ENCODE assay signal across 8 cellular contexts in the genomic region with DNA sequence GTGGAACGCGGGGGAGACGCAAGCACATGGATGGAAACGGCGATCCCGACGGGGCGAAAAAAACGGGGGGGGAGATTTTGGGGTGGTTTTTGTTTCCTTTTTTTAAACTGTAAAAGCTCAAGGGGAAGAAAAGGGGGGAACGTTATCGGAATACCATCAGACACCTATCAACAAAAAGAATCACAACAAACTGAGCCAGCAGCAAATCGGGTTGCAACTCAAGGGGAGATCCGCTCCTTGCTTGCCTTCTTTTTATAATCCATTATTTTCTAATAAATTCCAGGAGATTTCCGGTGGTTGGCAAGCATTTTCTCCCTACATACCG. TPM values are rescaled to one million over a fixed set of nuclear protein-coding genes. Genes with fewer than 3 reads are reported as not detected.
DNase-seq lines count a peak whose midpoint lies in the region; ATAC-seq and TF ChIP-seq lines count a peak whose summit lies in the region.

No MANE protein-coding gene starts in this region.

- ATAC-seq in Right ventricle myocardium inferior, result no peak

- no peak for DNase-seq in left ventricle myocardium inferior
- no peak for DNase-seq in Right ventricle myocardium inferior (ENCODE audit: missing footprints)
- DNase-seq in brain microvascular endothelial cell, result no peak
- no peak for DNase-seq in mesendoderm
- no peak for DNase-seq in uterus
- no peak for DNase-seq in NCI-H187 treated with DMSO at 0.1 percent for 48 hours (lab: John Stamatoyannopoulos, UW)
- DNase-seq in stimulated activated naive CD4-positive, alpha-beta T cell treated with Interleukin-2 at 50 U/mL for 16 hours (lab: John Stamatoyannopoulos, UW), result no peak
- no peak for DNase-seq in activated CD8-positive, alpha-beta memory T cell treated with anti-CD3 and anti-CD28 coated beads, Interleukin-2, amount 50 U/mL, for 48 hours

- H3K4me1 ChIP-seq in left ventricle myocardium inferior (peaks cover 46% of the 10 kb centered on the region), mesendoderm (ENCODE audit: control insufficient read depth, low read depth, low read length) (no peaks in the 10 kb centered on the region), uterus (no peaks in the 10 kb centered on the region)

- H3K56ac ChIP-seq in mesendoderm (ENCODE audit: low read length), result peak overlapping the region; percentile 99

- no peak overlapping the region for H2BK15ac ChIP-seq in mesendoderm (replicated peaks; ENCODE audit: low read depth)

- no peak for TF ChIP-seq POLR2A in uterus (IDR thresholded peaks at IDR 0.05)

- peak overlapping the region; percentile 4 for H2BK120ac ChIP-seq in mesendoderm (ENCODE audit: low read depth, low read length)

- in situ Hi-C loops in brain microvascular endothelial cell (cut with HindIII; ENCODE audit: low pct_ligation_motif_present, low sequenced_read_pairs), result loop anchor here (10.0 kb wide), 1 partner anchor 91 kb away; no protein-coding TSS in a partner anchor

- H3K4me3 ChIP-seq in left ventricle myocardium inferior (peak overlapping the region; percentile 93), brain microvascular endothelial cell (ENCODE audit: low read depth, low read length) (peak overlapping the region; percentile 81), mesendoderm (ENCODE audit: low read length) (peak overlapping the region; percentile 94), uterus (peak overlapping the region; percentile 66)

- no peak overlapping the region for H4K5ac ChIP-seq in mesendoderm (ENCODE audit: low read length)

- peaks cover 6% of the 10 kb centered on the region for H3K79me1 ChIP-seq in mesendoderm (ENCODE audit: low read length)

- peak overlapping the region; percentile 52 for H3K18ac ChIP-seq in mesendoderm (ENCODE audit: low read length)

- TF ChIP-seq CTCF in left ventricle myocardium inferior (IDR thresholded peaks at IDR 0.05; ENCODE audit: borderline replicate concordance) (no peak), brain microvascular endothelial cell (IDR thresholded peaks at IDR 0.05; ENCODE audit: low read depth, low read length, missing control alignments) (no peak), uterus (IDR thresholded peaks at IDR 0.05) (no peak)

- H3K36me3 ChIP-seq in left ventricle myocardium inferior, result no peaks in the 10 kb centered on the region
- no peaks in the 10 kb centered on the region for H3K36me3 ChIP-seq in brain microvascular endothelial cell (replicated peaks)
- no peaks in the 10 kb centered on the region for H3K36me3 ChIP-seq in mesendoderm (ENCODE audit: control insufficient read depth, insufficient read depth, low read length)
- H3K36me3 ChIP-seq in uterus, result no peaks in the 10 kb centered on the region

- peak overlapping the region; percentile 98 for H3K9ac ChIP-seq in mesendoderm (ENCODE audit: low read length)

- H3K9me3 ChIP-seq in left ventricle myocardium inferior (replicated peaks) (no peaks in the 10 kb centered on the region), uterus (no peaks in the 10 kb centered on the region)

- peak overlapping the region; percentile 92 for H3K4ac ChIP-seq in mesendoderm (ENCODE audit: low read depth, low read length)

- no CpG with 5 or more reads among the region's 15 CpGs for WGBS in mesendoderm (ENCODE audit: extremely low coverage, insufficient coverage, low lambda C conversion rate)

- H3K27ac ChIP-seq in left ventricle myocardium inferior (replicated peaks) (peak overlapping the region; percentile 99), brain microvascular endothelial cell (peak overlapping the region; percentile 84), mesendoderm (ENCODE audit: low read depth, low read length) (peak overlapping the region; percentile 97), uterus (peak overlapping the region; percentile 98 to 99)

- H3K27me3 ChIP-seq in left ventricle myocardium inferior (ENCODE audit: low read depth) (no peaks in the 10 kb centered on the region), brain microvascular endothelial cell (replicated peaks) (no peaks in the 10 kb centered on the region), mesendoderm (ENCODE audit: insufficient read depth, low read length, poor library complexity) (no peaks in the 10 kb centered on the region), uterus (no peaks in the 10 kb centered on the region)

- H3K23ac ChIP-seq in mesendoderm (ENCODE audit: low read length), result peak overlapping the region; percentile 99

- no peak overlapping the region for H4K8ac ChIP-seq in mesendoderm (ENCODE audit: low read depth, low read length)

- peak overlapping the region; percentile 92 for H3K4me2 ChIP-seq in mesendoderm (ENCODE audit: low read length)

- peaks cover 15% of the 10 kb centered on the region for H3K79me2 ChIP-seq in mesendoderm (ENCODE audit: control insufficient read depth, insufficient read depth, low read length)

- peak overlapping the region; percentile 91 for H2BK5ac ChIP-seq in mesendoderm (ENCODE audit: low read length)

- intact Hi-C loops in left ventricle myocardium inferior (cut with micrococcal nuclease), result no loop called here
- intact Hi-C loops in Right ventricle myocardium inferior (cut with DNase I), result loop anchor here (2.0 to 5.0 kb wide), 5 partner anchors 101 to 486 kb away; a partner anchor contains a TSS
- intact Hi-C loops in uterus (cut with DNase I; ENCODE audit: low total_unique reads), result no loop called here

- no peak overlapping the region for H2AK5ac ChIP-seq in mesendoderm (ENCODE audit: low read length)

RNA-seq across cellular contexts. Expression of a gene that starts 0.6 kb away (rescaled TPM):
- 2.6 TPM for total RNA-seq in left ventricle myocardium inferior
- 2.3 TPM for total RNA-seq in Right ventricle myocardium inferior
- 19.2 TPM for polyA plus RNA-seq in mesendoderm (2013, experiment 1 of 2)
- 19.6 TPM for polyA plus RNA-seq in mesendoderm (2013, experiment 2 of 2)
- total RNA-seq in uterus, result 10 to 100 TPM in 2 of 4 donors, 1 to 10 TPM in 2; 2.4 to 50.5 (median 17.8) TPM
